In genomic region chr5:41193462-41194166, GRCh38 we compare ENCODE assay signal across 8 cellular contexts. TPM values are rescaled to one million over a fixed set of nuclear protein-coding genes. Genes with fewer than 3 reads are reported as not detected.
DNase-seq lines count a peak whose midpoint lies in the region; ATAC-seq and TF ChIP-seq lines count a peak whose summit lies in the region.

No MANE protein-coding gene starts in this region.

- H3K4me1 Mint-ChIP-seq in natural killer cell = no peaks in the 10 kb centered on the region

- H3K36me3 Mint-ChIP-seq in natural killer cell = no peaks in the 10 kb centered on the region

- peaks cover 28% of the 10 kb centered on the region for H3K4me1 ChIP-seq in left ventricle myocardium inferior

- no peaks in the 10 kb centered on the region for H3K36me3 ChIP-seq in left ventricle myocardium inferior

- TF ChIP-seq CTCF in left ventricle myocardium inferior (IDR thresholded peaks at IDR 0.05; ENCODE audit: borderline replicate concordance) = no peak
- TF ChIP-seq CTCF in retinal pigment epithelial cell (conservative IDR thresholded peaks at IDR 0.05; ENCODE audit: low read depth, low read length) = no peak
- TF ChIP-seq CTCF in natural killer cell (IDR thresholded peaks at IDR 0.05) = no peak

- ATAC-seq in natural killer cell = no peak

- peak overlapping the region; percentile 90 for H3K27ac ChIP-seq in left ventricle myocardium inferior (replicated peaks)

- DNase-seq in EH (ENCODE audit: low read depth) (peak; percentile 68), amygdala (lab: John Stamatoyannopoulos, UW) (peak in 42 of 56 donors; percentile 0 to 62 (median 21)), left ventricle myocardium inferior (peak; percentile 99), retinal pigment epithelial cell (ENCODE audit: low read depth) (peak; percentile 32), natural killer cell (no peak), NCI-H345 treated with DMSO at 0.1 percent for 48 hours (lab: John Stamatoyannopoulos, UW; ENCODE audit: unreplicated experiment) (no peak), NCI-H1105 (lab: John Stamatoyannopoulos, UW) (no peak)
- DNase-seq in activated effector memory CD4-positive, alpha-beta T cell treated with Interleukin-2 at 50 U/mL for 16 hours = no peak

- peaks cover 9 to 14% of the 10 kb centered on the region in 2 donors for H3K9me3 Mint-ChIP-seq in natural killer cell

- H3K4me3 ChIP-seq in left ventricle myocardium inferior (no peak overlapping the region), retinal pigment epithelial cell (ENCODE audit: low read length) (no peak overlapping the region)

- H3K27ac Mint-ChIP-seq in natural killer cell = no peak overlapping the region

- intact Hi-C loops in left ventricle myocardium inferior (cut with micrococcal nuclease) = loop anchor here (10.0 kb wide), 1 partner anchor 289 kb away; the partner anchor contains the start of gene C7
- intact Hi-C loops in natural killer cell (cut with micrococcal nuclease) = no loop called here

- no peaks in the 10 kb centered on the region for H3K27me3 Mint-ChIP-seq in natural killer cell (ENCODE audit: low read depth in 2 of 2)

- no peaks in the 10 kb centered on the region for H3K9me3 ChIP-seq in left ventricle myocardium inferior (replicated peaks)

- H3K27me3 ChIP-seq in left ventricle myocardium inferior (ENCODE audit: low read depth) = no peaks in the 10 kb centered on the region

- no peak overlapping the region for H3K4me3 Mint-ChIP-seq in natural killer cell

RNA-seq across cellular contexts. Expression of gene C6, which starts 19.7 kb away (rescaled TPM):
- 89.5 TPM for total RNA-seq in left ventricle myocardium inferior
- total RNA-seq in natural killer cell = not detected

Comparison
In these comparisons a context has a peak if more than half of its experiments do, and no peak if none do; other contexts are left out.
1. DNase-seq: peak in EH (single experiment), amygdala (42 of 56), left ventricle myocardium inferior (single experiment) and retinal pigment epithelial cell (single experiment); none in natural killer cell (single experiment), NCI-H345 treated with DMSO at 0.1 percent for 48 hours (single experiment), NCI-H1105 (single experiment) and activated effector memory CD4-positive, alpha-beta T cell treated with Interleukin-2 at 50 U/mL for 16 hours (single experiment).
2. RNA of gene C6, which starts 19.7 kb away (total RNA-seq): 89.5 TPM in left ventricle myocardium inferior (single experiment); not detected in natural killer cell; every median in the first group is over 10 times any median in the second.